ENCODE assay signal across 11 cellular contexts in genomic region chr17:32828822-32829221, GRCh38. TPM values are rescaled to one million over a fixed set of nuclear protein-coding genes. Genes with fewer than 3 reads are reported as not detected.
DNase-seq lines count a peak whose midpoint lies in the region; ATAC-seq, FAIRE-seq and TF ChIP-seq lines count a peak whose summit lies in the region.
"Had no signal": no experiment of that assay in that cellular context is flagged by ENCODE, and none has a peak within 500 bp of the region (broad histone marks: within the 10 kb centered on the region; RNA-seq: fewer than 3 reads in every experiment).

No MANE protein-coding gene starts in this region.

- WGBS in K562 (ENCODE audit: insufficient coverage, low coverage, missing lambda C conversion rate): 7% methylated on average over 2 of the region's 2 CpGs

- CTCF ChIA-PET in K562 (lab: Yijun Ruan, JAX; ENCODE audit: low intra/inter-chr PET ratio): no interaction called here
- CTCF ChIA-PET in activated CD4-positive, alpha-beta T cell treated with anti-CD3 and anti-CD28 coated beads, Interleukin-2, amount 10 ng/mL, durations not matched to agents 7 days and 5 days (lab: Charles Lee): interaction anchor here (1.2 to 2.6 kb wide), 2 partner anchors 20 to 48 kb away, joined by 3 to 10 read pairs; partner anchors contain the start of gene MYO1D

- peaks cover 74% of the 10 kb centered on the region for H3K79me2 ChIP-seq in K562 (ENCODE audit: control insufficient read depth, insufficient read depth, low read length)

- no peaks in the 10 kb centered on the region for H3K9me1 ChIP-seq in K562 (ENCODE audit: control insufficient read depth, insufficient read depth, low read length)

- H3K4me3 Mint-ChIP-seq in activated CD4-positive, alpha-beta T cell treated with anti-CD3 and anti-CD28 coated beads, Interleukin-2, amount 10 ng/mL, durations not matched to agents 7 days and 5 days: no peak overlapping the region
- H3K4me3 Mint-ChIP-seq: activated T-helper 1 cell treated with anti-CD3 and anti-CD28 coated beads, Interleukin-12 subunit alpha, Interleukin-12 subunit beta, Interleukin-2, Interleukin-4 antibody, amounts not matched to agents 30 ng/mL and 10 ng/mL and 1 ng/mL, durations not matched to agents 14 hours and 24 hours and 36 hours; T-cell had no signal

- TF ChIP-seq POLR2A in K562 (conservative IDR thresholded peaks at IDR 0.05): no peak

- peaks cover 7 to 24% of the 10 kb centered on the region in 2 experiments; a peak in 4 of 5 replicates for H3K4me1 ChIP-seq in K562 (replicated peaks in 1 of 2; ENCODE audit: control insufficient read depth in 2 of 2, insufficient read depth in 2 of 2, low read length in 2 of 2)

- H3K27me3 Mint-ChIP-seq in activated CD4-positive, alpha-beta T cell treated with anti-CD3 and anti-CD28 coated beads, Interleukin-2, amount 10 ng/mL, durations not matched to agents 7 days and 5 days: peaks cover 19% of the 10 kb centered on the region

- DNase-seq in K562 (ENCODE audit: extremely low read depth in 1 of 4, low spot score in 3 of 4) (no peak), sciatic nerve (ENCODE audit: low spot score) (no peak), T-helper 1 cell (no peak), COR-L47 (lab: John Stamatoyannopoulos, UW) (no peak), NCI-H1105 treated with DMSO at 0.1 percent for 48 hours (lab: John Stamatoyannopoulos, UW) (no peak)
- DNase-seq in activated CD4-positive, alpha-beta T cell treated with anti-CD3 and anti-CD28 coated beads, Interleukin-2, amount 10 ng/mL, durations not matched to agents 7 days and 5 days: no peak
- DNase-seq: T-cell had no signal

- no peaks in the 10 kb centered on the region for H3K36me3 ChIP-seq in K562 (ENCODE audit: control insufficient read depth, insufficient read depth, low read length)

- H2AFZ ChIP-seq in K562 (ENCODE audit: low read depth, low read length): peak overlapping the region; percentile 22; the same call in 1 of the 2 replicates

- peak overlapping the region; percentile 20 for H3K27ac ChIP-seq in K562 (ENCODE audit: extremely low read depth, low read depth, low read length)

- in situ Hi-C loops in K562 (cut with MboI): no loop called here

- BruUV-seq in K562 (replicated peaks; lab: Mats Ljungman, UMichigan): no TSS peak

- no peaks in the 10 kb centered on the region for H3K36me3 Mint-ChIP-seq in activated CD4-positive, alpha-beta T cell treated with anti-CD3 and anti-CD28 coated beads, Interleukin-2, amount 10 ng/mL, durations not matched to agents 7 days and 5 days (ENCODE audit: low read depth)
- H3K36me3 Mint-ChIP-seq: T-cell had no signal

- POLR2A ChIA-PET in K562 (lab: Yijun Ruan, JAX): interaction anchor here (0.8 to 1.5 kb wide), 7 partner anchors 10 to 31 kb away, joined by 3 to 7 read pairs (median 4); no protein-coding TSS in a partner anchor
- POLR2A ChIA-PET in activated CD4-positive, alpha-beta T cell treated with anti-CD3 and anti-CD28 coated beads, Interleukin-2, amount 10 ng/mL, durations not matched to agents 7 days and 5 days (lab: Charles Lee): no interaction called here

- H3K27me3 ChIP-seq in K562 (ENCODE audit: control insufficient read depth in 2 of 2, insufficient read depth in 2 of 2, low read length in 2 of 2): no peaks in the 10 kb centered on the region

- peak overlapping the region in 1 of 2 experiments; percentile 35; a peak in 2 of 4 replicates for H3K9ac ChIP-seq in K562 (ENCODE audit: insufficient read depth in 1 of 2, low read depth in 2 of 2, low read length in 2 of 2)

- H3K4me1 Mint-ChIP-seq in activated CD4-positive, alpha-beta T cell treated with anti-CD3 and anti-CD28 coated beads, Interleukin-2, amount 10 ng/mL, durations not matched to agents 7 days and 5 days: peaks cover 16% of the 10 kb centered on the region

- TF ChIP-seq RAD21 in K562 (CRISPR knock-in tag; conservative IDR thresholded peaks at IDR 0.05 in 1 of 2, IDR thresholded peaks at IDR 0.05 in 1 of 2): no peak

- peak overlapping the region; percentile 83 for H3K4me2 ChIP-seq in K562 (ENCODE audit: insufficient read depth, low read length)

- intact Hi-C loops in K562 (cut with micrococcal nuclease): no loop called here
- intact Hi-C loops in sciatic nerve (cut with DNase I): no loop called here

- no peaks in the 10 kb centered on the region for H3K9me3 ChIP-seq in K562 (replicated peaks; ENCODE audit: control insufficient read depth, insufficient read depth, low read depth, low read length)

- TF ChIP-seq CTCF in K562 (IDR thresholded peaks at IDR 0.05 in 2 of 3, conservative IDR thresholded peaks at IDR 0.05 in 1 of 3; ENCODE audit: insufficient read depth in 2 of 3, low read depth in 1 of 3, low read length in 3 of 3): no peak

- no peak for TF ChIP-seq EP300 in K562 (IDR thresholded peaks at IDR 0.05; ENCODE audit: low read length)

- peak; percentile 64 for FAIRE-seq in K562 (lab: Jason Lieb, UNC)
- FAIRE-seq: urothelium cell line had no signal

- ATAC-seq in GM18909 (IDR thresholded peaks at IDR 0.05; ENCODE audit: poor library complexity, unreplicated experiment) (peak; percentile 16), HG02973 (IDR thresholded peaks at IDR 0.05; ENCODE audit: unreplicated experiment) (peak; percentile 5), K562 (peak; percentile 28), sciatic nerve (peak; percentile 29)
- ATAC-seq: T-cell had no signal

- no peak overlapping the region for H3K27ac Mint-ChIP-seq in activated CD4-positive, alpha-beta T cell treated with anti-CD3 and anti-CD28 coated beads, Interleukin-2, amount 10 ng/mL, durations not matched to agents 7 days and 5 days
- H3K27ac Mint-ChIP-seq: activated T-helper 1 cell treated with anti-CD3 and anti-CD28 coated beads, Interleukin-12 subunit alpha, Interleukin-12 subunit beta, Interleukin-2, Interleukin-4 antibody, amounts not matched to agents 30 ng/mL and 10 ng/mL and 1 ng/mL, durations not matched to agents 14 hours and 24 hours and 36 hours; T-cell had no signal

- H3K4me3 ChIP-seq in K562: 0 out of 2 replicates have a peak overlapping the region, but pooled peaks have one; percentile 4

- H4K20me1 ChIP-seq in K562 (replicated peaks; ENCODE audit: control insufficient read depth, insufficient read depth, low read length): 0 out of 2 replicates have a peak, but pooled peaks cover 4% of the 10 kb centered on the region

- H3K9me3 Mint-ChIP-seq in activated CD4-positive, alpha-beta T cell treated with anti-CD3 and anti-CD28 coated beads, Interleukin-2, amount 10 ng/mL, durations not matched to agents 7 days and 5 days: no peaks in the 10 kb centered on the region
- H3K9me3 Mint-ChIP-seq: activated T-helper 1 cell treated with anti-CD3 and anti-CD28 coated beads, Interleukin-12 subunit alpha, Interleukin-12 subunit beta, Interleukin-2, Interleukin-4 antibody, amounts not matched to agents 30 ng/mL and 10 ng/mL and 1 ng/mL, durations not matched to agents 14 hours and 24 hours and 36 hours; T-cell had no signal

TF ChIP-seq in K562, 482 proteins besides CTCF, POLR2A, EP300 and RAD21 (continues in another document):
- TF ChIP-seq ZNF830 (CRISPR knock-in tag; IDR thresholded peaks at IDR 0.05): no peak
- TF ChIP-seq BCL6 (CRISPR knock-in tag; IDR thresholded peaks at IDR 0.05): no peak
- TF ChIP-seq GMEB1 (CRISPR knock-in tag; IDR thresholded peaks at IDR 0.05): 0 out of 2 replicates have a peak, but pooled peaks have one; percentile 22
- TF ChIP-seq, protein P1, sequence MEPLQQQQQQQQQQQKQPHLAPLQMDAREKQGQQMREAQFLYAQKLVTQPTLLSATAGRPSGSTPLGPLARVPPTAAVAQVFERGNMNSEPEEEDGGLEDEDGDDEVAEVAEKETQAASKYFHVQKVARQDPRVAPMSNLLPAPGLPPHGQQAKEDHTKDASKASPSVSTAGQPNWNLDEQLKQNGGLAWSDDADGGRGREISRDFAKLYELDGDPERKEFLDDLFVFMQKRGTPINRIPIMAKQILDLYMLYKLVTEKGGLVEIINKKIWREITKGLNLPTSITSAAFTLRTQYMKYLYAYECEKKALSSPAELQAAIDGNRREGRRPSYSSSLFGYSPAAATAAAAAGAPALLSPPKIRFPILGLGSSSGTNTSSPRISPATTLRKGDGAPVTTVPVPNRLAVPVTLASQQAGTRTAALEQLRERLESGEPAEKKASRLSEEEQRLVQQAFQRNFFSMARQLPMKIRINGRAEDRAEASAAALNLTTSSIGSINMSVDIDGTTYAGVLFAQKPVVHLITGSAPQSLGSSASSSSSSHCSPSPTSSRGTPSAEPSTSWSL (CRISPR knock-in tag; IDR thresholded peaks at IDR 0.05; ENCODE audit: borderline replicate concordance): no peak

RNA-seq across cellular contexts. Expression of gene MYO1D, which starts 48.1 kb away (rescaled TPM):
- 172 and 277 TPM in 2 replicates for total RNA-seq in K562 (2011; cell fraction: chromatin; rRNA removed; ENCODE audit: low replicate concordance)
- total RNA-seq in K562 (2011; cell fraction: nucleolus; rRNA removed): 94.2 and 97.4 TPM in 2 replicates
- total RNA-seq in K562 (2011; cell fraction: nucleoplasm; rRNA removed): 114 and 123 TPM in 2 replicates
- total RNA-seq in K562 (2014; rRNA removed): 34.9 and 39.5 TPM in 2 replicates
- total RNA-seq in K562 (2014; rRNA removed; fragmentation: Illumina TruSeq; extraction: Trizol): 46.2 and 46.3 TPM in 2 replicates
- total RNA-seq in K562 (2015; rRNA removed; fragmentation: Illumina TruSeq; extraction: Trizol): 44.6 and 45.4 TPM in 2 replicates
- 50.7 and 60.2 TPM in 2 replicates for total RNA-seq in K562 (2021)
- 26.4 and 71.2 TPM in 2 replicates for polyA plus RNA-seq in K562 (2011; rRNA removed)
- polyA plus RNA-seq in K562 (2011; cell fraction: cytosol; rRNA removed): 26.0 and 47.6 TPM in 2 replicates
- polyA plus RNA-seq in K562 (2011; cell fraction: nucleus; rRNA removed): 20.8 and 29.6 TPM in 2 replicates
- 52.4 and 65.3 TPM in 2 replicates for polyA plus RNA-seq in K562 (2012)
- 50.3 and 68.1 TPM in 2 replicates for polyA plus RNA-seq in K562 (2014; fragmentation: Illumina TruSeq; extraction: Trizol)
- polyA plus RNA-seq in K562 (2014; fragmentation: Nextera tagmentation; extraction: Ambion mirVana): 1 to 10 TPM; 2.1 to 2.6 TPM
- polyA plus RNA-seq in K562 (2014; rRNA removed): 30.5 and 31.0 TPM in 2 replicates
- polyA minus RNA-seq in K562 (2011; rRNA and poly(A)+ RNA removed): 67.1 and 142 TPM in 2 replicates
- 34.9 and 59.8 TPM in 2 replicates for polyA minus RNA-seq in K562 (2011; cell fraction: cytosol; rRNA and poly(A)+ RNA removed)
- 57.5 and 69.2 TPM in 2 replicates for polyA minus RNA-seq in K562 (2011; cell fraction: nucleus; rRNA and poly(A)+ RNA removed)
- 57.8 TPM for total RNA-seq in sciatic nerve
- 1 to 10 TPM; 2.0 to 2.2 TPM for total RNA-seq in activated CD4-positive, alpha-beta T cell treated with anti-CD3 and anti-CD28 coated beads, Interleukin-2, amount 10 ng/mL, durations not matched to agents 7 days and 5 days

Comparison
In these comparisons a context has a peak if more than half of its experiments do, and no peak if none do; other contexts are left out.
1. RNA of gene MYO1D, which starts 48.1 kb away (total RNA-seq): 57.8 TPM in sciatic nerve (single experiment) and 34.9 to 277 TPM in K562; 2.0 to 2.2 TPM in activated CD4-positive, alpha-beta T cell treated with anti-CD3 and anti-CD28 coated beads, Interleukin-2, amount 10 ng/mL, durations not matched to agents 7 days and 5 days; every median in the first group is over 10 times any median in the second.
2. Peak in every context shown above with its lines, with median percentiles within 50 percentile points of each other: ATAC-seq.